In genomic region chr1:162373072-162373427, GRCh38 we compare ENCODE assay signal across 20 cellular contexts.
"Had no signal": no experiment of that assay in that cellular context is flagged by ENCODE, and none has a peak within 500 bp of the region (broad histone marks: within the 10 kb centered on the region; RNA-seq: fewer than 3 reads in every experiment).

No MANE protein-coding gene starts in this region.

- H3K36me3 Mint-ChIP-seq: activated naive CD4-positive, alpha-beta T cell treated with anti-CD3 and anti-CD28 coated beads, Interleukin-2, amount 10 ng/mL, durations not matched to agents 7 days and 5 days; natural killer cell; stimulated activated memory B cell treated with anti-CD40 and anti-IgM and Interleukin-4, amounts not matched to agents 10 μg/mL and 1 μg/mL and 100 μg/mL, for 72 hours; type B pancreatic cell had no signal

- H3K27me3 Mint-ChIP-seq: activated CD4-positive, alpha-beta memory T cell treated with anti-CD3 and anti-CD28 coated beads, Interleukin-2, amount 10 ng/mL, durations not matched to agents 7 days and 5 days; activated naive CD4-positive, alpha-beta T cell treated with anti-CD3 and anti-CD28 coated beads, Interleukin-2, amount 10 ng/mL, durations not matched to agents 7 days and 5 days; type B pancreatic cell had no signal

- ATAC-seq: activated T-cell treated with anti-CD3 and anti-CD28 coated beads, Interleukin-2, amount 50 U/mL, for 72 hours; left cardiac atrium; pancreas; psoas muscle; stimulated activated memory B cell treated with anti-CD40 and anti-IgM and Interleukin-4, amounts not matched to agents 10 μg/mL and 1 μg/mL and 100 μg/mL, for 72 hours had no signal

- H3K27ac ChIP-seq: heart left ventricle, pancreas, psoas muscle, testis had no signal

- H3K9me3 ChIP-seq: heart left ventricle, lower lobe of right lung, pancreas, psoas muscle, testis had no signal

- H3K9me3 Mint-ChIP-seq: activated CD4-positive, alpha-beta memory T cell treated with anti-CD3 and anti-CD28 coated beads, Interleukin-2, amount 10 ng/mL, durations not matched to agents 7 days and 5 days; activated naive CD4-positive, alpha-beta T cell treated with anti-CD3 and anti-CD28 coated beads, Interleukin-2, amount 10 ng/mL, durations not matched to agents 7 days and 5 days; activated T-cell treated with anti-CD3 and anti-CD28 coated beads, Interleukin-2, amount 50 U/mL, for 72 hours; natural killer cell; stimulated activated memory B cell treated with anti-CD40 and anti-IgM and Interleukin-4, amounts not matched to agents 10 μg/mL and 1 μg/mL and 100 μg/mL, for 72 hours; T-helper 1 cell treated with Interleukin-12 subunit alpha and Interleukin-12 subunit beta and Interleukin-4 antibody, amounts not matched to agents 30 μg/mL and 1 μg/mL, for 36 hours; type B pancreatic cell had no signal

- H3K27me3 ChIP-seq: heart left ventricle, pancreas, testis had no signal

- H3K4me3 ChIP-seq: heart left ventricle, lower lobe of right lung, pancreas, psoas muscle, testis had no signal

- H3K4me3 Mint-ChIP-seq: activated CD4-positive, alpha-beta memory T cell treated with anti-CD3 and anti-CD28 coated beads, Interleukin-2, amount 10 ng/mL, durations not matched to agents 7 days and 5 days; activated naive CD4-positive, alpha-beta T cell treated with anti-CD3 and anti-CD28 coated beads, Interleukin-2, amount 10 ng/mL, durations not matched to agents 7 days and 5 days; activated T-cell treated with anti-CD3 and anti-CD28 coated beads, Interleukin-2, amount 50 U/mL, for 72 hours; natural killer cell; stimulated activated memory B cell treated with anti-CD40 and anti-IgM and Interleukin-4, amounts not matched to agents 10 μg/mL and 1 μg/mL and 100 μg/mL, for 72 hours; T-helper 1 cell treated with Interleukin-12 subunit alpha and Interleukin-12 subunit beta and Interleukin-4 antibody, amounts not matched to agents 30 μg/mL and 1 μg/mL, for 36 hours; type B pancreatic cell had no signal

- H3K4me1 ChIP-seq: lower lobe of right lung, pancreas, psoas muscle, testis had no signal

- DNase-seq: activated CD4-positive, alpha-beta memory T cell treated with anti-CD3 and anti-CD28 coated beads, Interleukin-2, amount 10 ng/mL, durations not matched to agents 7 days and 5 days; activated CD4-positive, alpha-beta T cell treated with anti-CD3 and anti-CD28 coated beads for 48 hours; activated CD4-positive, CD25-positive, alpha-beta regulatory T cell; activated effector memory CD4-positive, alpha-beta T cell treated with anti-CD3 and anti-CD28 coated beads, Interleukin-2, amount 50 U/mL, for 16 hours; activated naive CD4-positive, alpha-beta T cell treated with anti-CD3 and anti-CD28 coated beads, Interleukin-2, amount 10 ng/mL, durations not matched to agents 7 days and 5 days; activated T-cell treated with anti-CD3 and anti-CD28 coated beads, Interleukin-2, amount 50 U/mL, for 72 hours; amygdala; heart left ventricle; islet precursor cell; left cardiac atrium; natural killer cell; pancreas; psoas muscle; right cardiac atrium; stimulated activated CD4-positive, alpha-beta T cell treated with anti-CD3 and anti-CD28 coated beads, Interleukin-15, amount 100 ng/mL, for 24 hours; testis had no signal

- H3K36me3 ChIP-seq: heart left ventricle, lower lobe of right lung, pancreas had no signal

- H3K27ac Mint-ChIP-seq: activated CD4-positive, alpha-beta memory T cell treated with anti-CD3 and anti-CD28 coated beads, Interleukin-2, amount 10 ng/mL, durations not matched to agents 7 days and 5 days; activated naive CD4-positive, alpha-beta T cell treated with anti-CD3 and anti-CD28 coated beads, Interleukin-2, amount 10 ng/mL, durations not matched to agents 7 days and 5 days; activated T-cell treated with anti-CD3 and anti-CD28 coated beads, Interleukin-2, amount 50 U/mL, for 72 hours; stimulated activated memory B cell treated with anti-CD40 and anti-IgM and Interleukin-4, amounts not matched to agents 10 μg/mL and 1 μg/mL and 100 μg/mL, for 72 hours; T-helper 1 cell treated with Interleukin-12 subunit alpha and Interleukin-12 subunit beta and Interleukin-4 antibody, amounts not matched to agents 30 μg/mL and 1 μg/mL, for 36 hours; type B pancreatic cell had no signal

- H3K4me1 Mint-ChIP-seq: activated CD4-positive, alpha-beta memory T cell treated with anti-CD3 and anti-CD28 coated beads, Interleukin-2, amount 10 ng/mL, durations not matched to agents 7 days and 5 days; activated naive CD4-positive, alpha-beta T cell treated with anti-CD3 and anti-CD28 coated beads, Interleukin-2, amount 10 ng/mL, durations not matched to agents 7 days and 5 days; stimulated activated memory B cell treated with anti-CD40 and anti-IgM and Interleukin-4, amounts not matched to agents 10 μg/mL and 1 μg/mL and 100 μg/mL, for 72 hours had no signal
